In the genomic region with DNA sequence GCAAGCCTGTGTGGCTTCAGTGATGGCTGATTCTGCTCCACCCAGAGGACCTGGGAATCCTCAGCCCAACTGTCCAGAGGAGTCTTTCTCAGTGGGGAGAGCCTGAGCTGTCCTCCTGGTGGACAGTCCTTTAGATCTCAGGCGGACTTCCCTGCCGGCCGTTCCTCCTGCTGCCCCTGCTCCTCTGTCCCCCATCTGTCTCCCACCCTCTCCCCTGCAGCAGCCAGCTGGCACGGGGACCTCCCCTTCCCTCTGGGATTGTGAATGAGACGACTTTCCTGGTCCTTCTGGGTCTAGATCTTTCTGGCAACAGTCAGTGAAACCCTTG, we compare ENCODE assay signal across 8 cellular contexts.
DNase-seq lines count a peak whose midpoint lies in the region; ATAC-seq and TF ChIP-seq lines count a peak whose summit lies in the region.

No MANE protein-coding gene starts in this region.

- no peak for TF ChIP-seq CTCF in heart left ventricle (IDR thresholded peaks at IDR 0.05)
- TF ChIP-seq CTCF in right atrium auricular region (IDR thresholded peaks at IDR 0.05), result no peak
- no peak for TF ChIP-seq CTCF in upper lobe of left lung (IDR thresholded peaks at IDR 0.05)

- H3K27ac ChIP-seq in heart left ventricle, result peak overlapping the region in 11 of 12 donors; percentile 6 to 97 (median 57)
- peak overlapping the region in 1 of 2 donors; percentile 77 for H3K27ac ChIP-seq in right atrium auricular region
- peak overlapping the region; percentile 53 for H3K27ac ChIP-seq in mesendoderm (ENCODE audit: low read depth, low read length)
- peak overlapping the region in 3 of 4 donors; percentile 65 to 83 (median 82) for H3K27ac ChIP-seq in upper lobe of left lung

- ATAC-seq in heart left ventricle, result no peak
- ATAC-seq in upper lobe of left lung (ENCODE audit: low FRiP score in 2 of 2), result no peak
- ATAC-seq in GM21528 (IDR thresholded peaks at IDR 0.05; ENCODE audit: low FRiP score, unreplicated experiment), result no peak

- H3K9me3 ChIP-seq in heart left ventricle (no peaks in the 10 kb centered on the region), right atrium auricular region (no peaks in the 10 kb centered on the region), adipocyte (ENCODE audit: control insufficient read depth, low read length) (no peaks in the 10 kb centered on the region), upper lobe of left lung (no peaks in the 10 kb centered on the region)

- peaks cover 34 to 73% (median 63%) of the 10 kb centered on the region in 12 donors for H3K4me1 ChIP-seq in heart left ventricle
- peaks cover 0 to 66% of the 10 kb centered on the region in 2 donors for H3K4me1 ChIP-seq in right atrium auricular region
- H3K4me1 ChIP-seq in adipocyte (ENCODE audit: control insufficient read depth, insufficient read depth, low read length), result peaks cover 51% of the 10 kb centered on the region
- peaks cover 19% of the 10 kb centered on the region for H3K4me1 ChIP-seq in mesendoderm (ENCODE audit: control insufficient read depth, low read depth, low read length)
- H3K4me1 ChIP-seq in upper lobe of left lung, result peaks cover 71 to 95% (median 74%) of the 10 kb centered on the region in 4 donors

- peak overlapping the region; percentile 35 for H2AK5ac ChIP-seq in mesendoderm (ENCODE audit: low read length)

- H3K18ac ChIP-seq in mesendoderm (ENCODE audit: low read length), result peak overlapping the region; percentile 24

- peak overlapping the region; percentile 57 for H2BK5ac ChIP-seq in mesendoderm (ENCODE audit: low read length)

- no peak overlapping the region for H4K8ac ChIP-seq in mesendoderm (ENCODE audit: low read depth, low read length)

- no peak overlapping the region for H3K4me3 ChIP-seq in heart left ventricle
- H3K4me3 ChIP-seq in right atrium auricular region, result no peak overlapping the region
- no peak overlapping the region for H3K4me3 ChIP-seq in adipocyte (ENCODE audit: low read length)
- no peak overlapping the region for H3K4me3 ChIP-seq in mesendoderm (ENCODE audit: low read length)
- no peak overlapping the region for H3K4me3 ChIP-seq in upper lobe of left lung

- TF ChIP-seq POLR2A in heart left ventricle (IDR thresholded peaks at IDR 0.05), result no peak
- no peak for TF ChIP-seq POLR2A in upper lobe of left lung (IDR thresholded peaks at IDR 0.05)

- H3K79me1 ChIP-seq in mesendoderm (ENCODE audit: low read length), result peaks cover 27% of the 10 kb centered on the region

- 40 to 54% (median 41%) methylated on average over 5 of the region's 5 CpGs for WGBS in heart left ventricle, 4 donors
- WGBS in mesendoderm (ENCODE audit: extremely low coverage, insufficient coverage, low lambda C conversion rate), result no CpG with 5 or more reads among the region's 5 CpGs
- WGBS in upper lobe of left lung, 2 donors, result 57 to 62% methylated on average over 5 of the region's 5 CpGs

- H3K4me2 ChIP-seq in mesendoderm (ENCODE audit: low read length), result no peak overlapping the region

- H3K9ac ChIP-seq in adipocyte (ENCODE audit: low read length) (peak overlapping the region; percentile 19), mesendoderm (ENCODE audit: low read length) (peak overlapping the region; percentile 6)

- DNase-seq in heart left ventricle (no peak), right atrium auricular region (ENCODE audit: low spot score) (no peak), adipocyte (ENCODE audit: low read depth) (no peak), mesendoderm (no peak), upper lobe of left lung (no peak), NCI-H2029 (lab: John Stamatoyannopoulos, UW) (no peak), NCI-H1417 (lab: John Stamatoyannopoulos, UW) (no peak)

- H3K27me3 ChIP-seq in heart left ventricle, result no peaks in the 10 kb centered on the region
- no peaks in the 10 kb centered on the region for H3K27me3 ChIP-seq in right atrium auricular region
- H3K27me3 ChIP-seq in adipocyte (replicated peaks; ENCODE audit: control insufficient read depth, insufficient read depth, low read length), result no peaks in the 10 kb centered on the region
- no peaks in the 10 kb centered on the region for H3K27me3 ChIP-seq in mesendoderm (ENCODE audit: insufficient read depth, low read length, poor library complexity)
- H3K27me3 ChIP-seq in upper lobe of left lung, result no peaks in the 10 kb centered on the region

- TF ChIP-seq EP300 in upper lobe of left lung (IDR thresholded peaks at IDR 0.05), result no peak

- no peak overlapping the region for H2BK120ac ChIP-seq in mesendoderm (ENCODE audit: low read depth, low read length)

- H3K36me3 ChIP-seq in heart left ventricle (peaks cover 0 to 19% (median 0%) of the 10 kb centered on the region in 9 donors), right atrium auricular region (no peaks in the 10 kb centered on the region), adipocyte (ENCODE audit: control insufficient read depth, insufficient read depth, low read length, severe bottlenecking) (peaks cover 18% of the 10 kb centered on the region), mesendoderm (ENCODE audit: control insufficient read depth, insufficient read depth, low read length) (no peaks in the 10 kb centered on the region), upper lobe of left lung (peaks cover 0 to 7% (median 2%) of the 10 kb centered on the region in 4 donors)

- no peak overlapping the region for H3K23ac ChIP-seq in mesendoderm (ENCODE audit: low read length)

- intact Hi-C loops in heart left ventricle (cut with DNase I), result loop anchor here in 9 of 10 donors (5.0 to 10.0 kb wide), 3 partner anchors 33 to 48 kb away; no protein-coding TSS in a partner anchor

- no peak overlapping the region for H4K5ac ChIP-seq in mesendoderm (ENCODE audit: low read length)

- no peak overlapping the region for H3K4ac ChIP-seq in mesendoderm (ENCODE audit: low read depth, low read length)

- peaks cover 17% of the 10 kb centered on the region for H3K79me2 ChIP-seq in mesendoderm (ENCODE audit: control insufficient read depth, insufficient read depth, low read length)

- H2BK15ac ChIP-seq in mesendoderm (replicated peaks; ENCODE audit: low read depth), result no peak overlapping the region

- peak overlapping the region; percentile 56 for H3K56ac ChIP-seq in mesendoderm (ENCODE audit: low read length)
